In genomic region chr17:16328997-16329396, GRCh38 we compare ENCODE assay signal across 10 cellular contexts. TPM values are rescaled to one million over a fixed set of nuclear protein-coding genes. Genes with fewer than 3 reads are reported as not detected.
A peak's percentile ranks its signal among the peaks of the same experiment; 100 is the strongest.
DNase-seq lines count a peak whose midpoint lies in the region; ATAC-seq and TF ChIP-seq lines count a peak whose summit lies in the region.
"Had no signal": no experiment of that assay in that cellular context is flagged by ENCODE, and none has a peak within 500 bp of the region (broad histone marks: within the 10 kb centered on the region; RNA-seq: fewer than 3 reads in every experiment).

No MANE protein-coding gene starts in this region.

- H3K27me3 Mint-ChIP-seq in WTC11 (ENCODE audit: low read depth), result no peaks in the 10 kb centered on the region

- no peak for TF ChIP-seq POLR2A in right lobe of liver (IDR thresholded peaks at IDR 0.05)

- peaks cover 2% of the 10 kb centered on the region; the same call in 1 of the 2 replicates for H3K4me1 Mint-ChIP-seq in WTC11

- DNase-seq in AG09319 (ENCODE audit: extremely low read depth, low read depth), result no peak
- DNase-seq in HEK293T (ENCODE audit: extremely low spot score), result peak; percentile 30
- DNase-seq in WTC11 (ENCODE audit: low spot score), result no peak
- no peak for DNase-seq in right lobe of liver
- no peak for DNase-seq in SW480 (ENCODE audit: low spot score)
- no peak for DNase-seq in RKO (ENCODE audit: low spot score)
- no peak for DNase-seq in SHP77 treated with DMSO at 0.1 percent for 48 hours (lab: John Stamatoyannopoulos, UW)
- DNase-seq: activated T-cell treated with anti-CD3 and anti-CD28 coated beads, Interleukin-2, amount 50 U/mL, for 72 hours; CD8-positive, alpha-beta T cell had no signal

- no peaks in the 10 kb centered on the region for H3K36me3 ChIP-seq in right lobe of liver

- H3K27ac Mint-ChIP-seq in WTC11, result no peak overlapping the region; the same call in 1 of the 2 replicates
- H3K27ac Mint-ChIP-seq: activated T-cell treated with anti-CD3 and anti-CD28 coated beads, Interleukin-2, amount 50 U/mL, for 72 hours; CD8-positive, alpha-beta T cell had no signal

- peak; percentile 51; the same call in 1 of the 2 replicates for ATAC-seq in WTC11
- ATAC-seq in right lobe of liver, result peak in 3 of 4 donors; percentile 13 to 31 (median 21)
- no peak for ATAC-seq in HG02571 (IDR thresholded peaks at IDR 0.05; ENCODE audit: unreplicated experiment)
- ATAC-seq: activated T-cell treated with anti-CD3 and anti-CD28 coated beads, Interleukin-2, amount 50 U/mL, for 72 hours; CD8-positive, alpha-beta T cell had no signal

- intact Hi-C loops in right lobe of liver (cut with DNase I), result no loop called here

- no peaks in the 10 kb centered on the region for H3K9me3 Mint-ChIP-seq in WTC11
- H3K9me3 Mint-ChIP-seq: activated T-cell treated with anti-CD3 and anti-CD28 coated beads, Interleukin-2, amount 50 U/mL, for 72 hours; CD8-positive, alpha-beta T cell had no signal

- CTCF ChIA-PET in HEK293T (lab: Yijun Ruan, JAX) (no interaction called here), WTC11 (lab: Charles Lee) (interaction anchor here (1.1 kb wide), 1 partner anchor 24 kb away, joined by 3 read pairs; no protein-coding TSS in a partner anchor)

- H3K9me3 ChIP-seq in right lobe of liver, result no peaks in the 10 kb centered on the region

- peak; percentile 13 for TF ChIP-seq CTCF in AG09319 (IDR thresholded peaks at IDR 0.05; ENCODE audit: low read depth, low read length)
- TF ChIP-seq CTCF in WTC11 (IDR thresholded peaks at IDR 0.05), result no peak
- no peak for TF ChIP-seq CTCF in right lobe of liver (IDR thresholded peaks at IDR 0.05)

- no peaks in the 10 kb centered on the region for H3K4me1 ChIP-seq in right lobe of liver

- H3K4me3 ChIP-seq in right lobe of liver, result no peak overlapping the region

- POLR2A ChIA-PET in HEK293T (lab: Yijun Ruan, JAX), result no interaction called here
- POLR2A ChIA-PET in WTC11 (lab: Charles Lee), result no interaction called here

- H3K4me3 Mint-ChIP-seq in WTC11, result no peak overlapping the region
- H3K4me3 Mint-ChIP-seq: activated T-cell treated with anti-CD3 and anti-CD28 coated beads, Interleukin-2, amount 50 U/mL, for 72 hours; CD8-positive, alpha-beta T cell had no signal

- H3K27ac ChIP-seq in right lobe of liver, result no peak overlapping the region

- no peaks in the 10 kb centered on the region for H3K27me3 ChIP-seq in right lobe of liver

- WGBS in right lobe of liver (ENCODE audit: insufficient coverage, low coverage, low lambda C conversion rate, missing lambda C conversion rate), result 14% methylated on average over 1 of the region's 1 CpG

- H3K36me3 Mint-ChIP-seq in WTC11, result no peaks in the 10 kb centered on the region

TF ChIP-seq in HEK293T, 16 proteins besides CTCF, POLR2A, EP300 and RAD21:
- TF ChIP-seq FOXM1 (IDR thresholded peaks at IDR 0.05; ENCODE audit: borderline replicate concordance) (no peak), FOXK2 (IDR thresholded peaks at IDR 0.05) (no peak), ZNF384 (IDR thresholded peaks at IDR 0.05) (no peak), FOXA1 (IDR thresholded peaks at IDR 0.05) (no peak), ELF4 (IDR thresholded peaks at IDR 0.05) (no peak), NFRKB (IDR thresholded peaks at IDR 0.05) (no peak), SP1 (IDR thresholded peaks at IDR 0.05) (no peak), CTBP1 (IDR thresholded peaks at IDR 0.05; ENCODE audit: borderline replicate concordance) (no peak), HDGF (IDR thresholded peaks at IDR 0.05; ENCODE audit: borderline replicate concordance) (no peak), SUZ12 (IDR thresholded peaks at IDR 0.05) (no peak), LEF1 (IDR thresholded peaks at IDR 0.05; ENCODE audit: borderline replicate concordance) (no peak), L3MBTL2 (conservative IDR thresholded peaks at IDR 0.05) (no peak), BHLHE40 (IDR thresholded peaks at IDR 0.05; ENCODE audit: borderline replicate concordance) (no peak)
- TF ChIP-seq, protein P1, sequence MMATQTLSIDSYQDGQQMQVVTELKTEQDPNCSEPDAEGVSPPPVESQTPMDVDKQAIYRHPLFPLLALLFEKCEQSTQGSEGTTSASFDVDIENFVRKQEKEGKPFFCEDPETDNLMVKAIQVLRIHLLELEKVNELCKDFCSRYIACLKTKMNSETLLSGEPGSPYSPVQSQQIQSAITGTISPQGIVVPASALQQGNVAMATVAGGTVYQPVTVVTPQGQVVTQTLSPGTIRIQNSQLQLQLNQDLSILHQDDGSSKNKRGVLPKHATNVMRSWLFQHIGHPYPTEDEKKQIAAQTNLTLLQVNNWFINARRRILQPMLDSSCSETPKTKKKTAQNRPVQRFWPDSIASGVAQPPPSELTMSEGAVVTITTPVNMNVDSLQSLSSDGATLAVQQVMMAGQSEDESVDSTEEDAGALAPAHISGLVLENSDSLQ (IDR thresholded peaks at IDR 0.05), result no peak
TF ChIP-seq in HEK293T: peak in this region for 0.

TF ChIP-seq in WTC11, 78 proteins besides CTCF, POLR2A, EP300 and RAD21 (continues in another document):
- TF ChIP-seq ZNF512 (CRISPR knock-in tag; IDR thresholded peaks at IDR 0.05; ENCODE audit: borderline replicate concordance), result no peak
- TF ChIP-seq, protein P2, sequence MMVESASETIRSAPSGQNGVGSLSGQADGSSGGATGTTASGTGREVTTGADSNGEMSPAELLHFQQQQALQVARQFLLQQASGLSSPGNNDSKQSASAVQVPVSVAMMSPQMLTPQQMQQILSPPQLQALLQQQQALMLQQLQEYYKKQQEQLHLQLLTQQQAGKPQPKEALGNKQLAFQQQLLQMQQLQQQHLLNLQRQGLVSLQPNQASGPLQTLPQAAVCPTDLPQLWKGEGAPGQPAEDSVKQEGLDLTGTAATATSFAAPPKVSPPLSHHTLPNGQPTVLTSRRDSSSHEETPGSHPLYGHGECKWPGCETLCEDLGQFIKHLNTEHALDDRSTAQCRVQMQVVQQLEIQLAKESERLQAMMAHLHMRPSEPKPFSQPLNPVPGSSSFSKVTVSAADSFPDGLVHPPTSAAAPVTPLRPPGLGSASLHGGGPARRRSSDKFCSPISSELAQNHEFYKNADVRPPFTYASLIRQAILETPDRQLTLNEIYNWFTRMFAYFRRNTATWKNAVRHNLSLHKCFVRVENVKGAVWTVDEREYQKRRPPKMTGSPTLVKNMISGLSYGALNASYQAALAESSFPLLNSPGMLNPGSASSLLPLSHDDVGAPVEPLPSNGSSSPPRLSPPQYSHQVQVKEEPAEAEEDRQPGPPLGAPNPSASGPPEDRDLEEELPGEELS (CRISPR knock-in tag; IDR thresholded peaks at IDR 0.05), result no peak
- TF ChIP-seq IRF2 (CRISPR knock-in tag; IDR thresholded peaks at IDR 0.05; ENCODE audit: borderline replicate concordance, low read depth), result no peak
- TF ChIP-seq PRRX2 (CRISPR knock-in tag; IDR thresholded peaks at IDR 0.05), result no peak
- no peak for TF ChIP-seq SMAD3 (CRISPR knock-in tag; IDR thresholded peaks at IDR 0.05; ENCODE audit: borderline replicate concordance)
- TF ChIP-seq E2F5 (CRISPR knock-in tag; IDR thresholded peaks at IDR 0.05), result no peak
- no peak for TF ChIP-seq MYBL2 (CRISPR knock-in tag; IDR thresholded peaks at IDR 0.05)
- no peak for TF ChIP-seq ZBTB21 (CRISPR knock-in tag; IDR thresholded peaks at IDR 0.05; ENCODE audit: borderline replicate concordance)
- no peak for TF ChIP-seq ESRRA (CRISPR knock-in tag; IDR thresholded peaks at IDR 0.05; ENCODE audit: borderline replicate concordance)
- no peak for TF ChIP-seq AR (CRISPR knock-in tag; IDR thresholded peaks at IDR 0.05)
- TF ChIP-seq JUN (CRISPR knock-in tag; IDR thresholded peaks at IDR 0.05), result no peak
- no peak for TF ChIP-seq ZNF671 (CRISPR knock-in tag; IDR thresholded peaks at IDR 0.05)

RNA-seq across cellular contexts. Expression of gene CENPV, which starts 24.3 kb away (rescaled TPM):
- total RNA-seq in WTC11 (2021) (151 to 152 TPM (median 151 TPM) in 3 replicates), right lobe of liver (10 to 100 TPM; 19.8 to 34.5 (median 24.8) TPM)

RNA-seq across cellular contexts. Expression of gene UBB, which starts 51.9 kb away (rescaled TPM):
- 1,216 to 1,403 TPM (median 1,352 TPM) in 3 replicates for total RNA-seq in WTC11 (2021)
- 1,000 to 10,000 TPM; 1,045 to 2,319 (median 1,420) TPM for total RNA-seq in right lobe of liver
